In the genomic region with DNA sequence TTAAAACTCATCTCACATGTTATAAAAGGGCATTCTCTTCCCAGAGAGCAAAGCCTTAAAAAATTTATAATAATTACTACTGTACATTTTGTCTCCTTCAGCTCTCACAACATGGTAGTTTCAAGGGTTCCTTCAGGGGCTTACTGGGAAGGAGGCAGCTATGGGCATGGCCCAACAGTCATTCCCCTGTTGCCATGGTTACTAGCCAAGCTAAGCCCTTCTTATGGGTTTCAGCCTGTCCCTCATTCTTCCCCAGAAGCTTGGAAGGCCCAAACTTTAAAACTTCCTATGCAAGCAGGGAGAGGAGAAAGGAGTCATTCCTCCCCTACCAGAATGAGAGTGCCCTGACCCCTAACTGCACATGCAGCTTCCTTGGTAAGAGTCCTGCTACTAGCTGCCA, we compare ENCODE assay signal across 13 cellular contexts.
"Had no signal": no experiment of that assay in that cellular context is flagged by ENCODE, and none has a peak within 500 bp of the region (broad histone marks: within the 10 kb centered on the region; RNA-seq: fewer than 3 reads in every experiment).

No MANE protein-coding gene starts in this region.

- DNase-seq: activated CD4-positive, alpha-beta T cell treated with anti-CD3 and anti-CD28 coated beads, Interleukin-2, amount 50 U/mL, for 1 hour; activated naive CD4-positive, alpha-beta T cell treated with anti-CD3 and anti-CD28 coated beads, Interleukin-2, amount 10 ng/mL, durations not matched to agents 7 days and 5 days; activated T-cell treated with anti-CD3 and anti-CD28 coated beads for 4 hours; foreskin keratinocyte; islet precursor cell; left lung; stimulated activated CD4-positive, alpha-beta T cell treated with anti-CD3 and anti-CD28 coated beads, Interleukin-12 subunit alpha, Interleukin-12 subunit beta, amount 100 ng/mL, for 4 hours; stimulated activated naive CD4-positive, alpha-beta T cell; substantia nigra; transverse colon had no signal

- ATAC-seq: activated T-helper 17 cell treated with anti-CD3 and anti-CD28 coated beads, Interleukin-2, amount 50 U/mL, for 72 hours; foreskin keratinocyte; left lung; natural killer cell treated with Interleukin-12 subunit alpha and Interleukin-12 subunit beta and Interleukin-15 and Interleukin-18, amount 100 ng/mL, for 72 hours had no signal

- H3K27ac ChIP-seq: cardiac muscle cell, foreskin keratinocyte, left lung, transverse colon had no signal

- H3K4me3 ChIP-seq: cardiac muscle cell, left lung, transverse colon had no signal

- H3K36me3 ChIP-seq: cardiac muscle cell, left lung, transverse colon had no signal

- H3K4me1 ChIP-seq: foreskin keratinocyte, left lung, transverse colon had no signal

- H3K27me3 ChIP-seq: cardiac muscle cell, foreskin keratinocyte, left lung, transverse colon had no signal

- H3K9me3 ChIP-seq: left lung, transverse colon had no signal
